Comparison of ENCODE assay signal across 12 cellular contexts in genomic region chr14:32941668-32942065, GRCh38.
"Had no signal": no experiment of that assay in that cellular context is flagged by ENCODE, and none has a peak within 500 bp of the region (broad histone marks: within the 10 kb centered on the region; RNA-seq: fewer than 3 reads in every experiment).

No MANE protein-coding gene starts in this region.

- H3K27me3 ChIP-seq: thyroid gland had no signal

- H3K9me3 ChIP-seq: adrenal gland, mucosa of descending colon, stomach, thyroid gland had no signal

- ATAC-seq: left cardiac atrium; mucosa of descending colon; naive thymus-derived CD8-positive, alpha-beta T cell had no signal

- H3K36me3 ChIP-seq: adrenal gland, stomach, thyroid gland had no signal

- H3K27ac ChIP-seq: adrenal gland, stomach, thyroid gland had no signal

- DNase-seq: activated CD4-positive, CD25-positive, alpha-beta regulatory T cell; activated naive CD4-positive, alpha-beta T cell treated with anti-CD3 and anti-CD28 coated beads, Interleukin-2, amount 50 U/mL, for 16 hours; adrenal gland; immature natural killer cell; left cardiac atrium; mucosa of descending colon; naive thymus-derived CD8-positive, alpha-beta T cell; stimulated activated CD4-positive, alpha-beta T cell treated with anti-CD3 and anti-CD28 coated beads, Interleukin-4, amount 100 ng/mL, for 4 hours; stomach; T-helper 2 cell; thyroid gland had no signal

- H3K4me3 ChIP-seq: adrenal gland, lung, mucosa of descending colon, stomach, thyroid gland had no signal
